In the genomic region with DNA sequence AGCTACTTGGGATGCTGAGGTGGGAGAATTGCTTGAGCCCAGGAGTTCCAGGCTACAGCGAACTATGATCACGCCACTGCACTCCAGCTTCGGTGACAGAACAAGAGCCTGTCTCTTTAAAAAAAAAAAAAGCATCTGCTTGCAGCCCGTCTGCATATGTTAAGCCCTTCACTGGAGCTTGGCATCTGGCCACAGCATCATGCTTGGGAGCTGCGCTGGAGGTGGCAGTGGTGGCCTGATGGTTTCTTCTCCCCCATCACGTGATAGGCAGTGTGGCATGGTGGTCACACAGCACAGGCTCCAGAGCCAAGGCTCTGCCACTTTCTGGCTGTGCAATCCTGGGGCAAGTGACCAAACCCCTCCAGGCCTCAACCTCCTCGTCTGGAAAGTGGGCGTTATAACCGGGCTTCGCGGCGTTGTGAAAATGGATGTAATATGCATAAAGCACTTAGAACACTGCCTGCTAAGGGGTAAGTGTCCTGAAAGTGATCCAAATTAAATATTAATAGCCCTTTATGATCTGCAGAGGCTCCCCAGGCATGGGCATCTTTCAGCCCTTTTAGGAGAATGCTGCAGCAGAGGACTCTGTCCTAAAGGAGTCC, we compare ENCODE assay signal across 17 cellular contexts. TPM values are rescaled to one million over a fixed set of nuclear protein-coding genes. Genes with fewer than 3 reads are reported as not detected.
DNase-seq lines count a peak whose midpoint lies in the region; ATAC-seq and TF ChIP-seq lines count a peak whose summit lies in the region.
"Had no signal": no experiment of that assay in that cellular context is flagged by ENCODE, and none has a peak within 500 bp of the region (broad histone marks: within the 10 kb centered on the region; RNA-seq: fewer than 3 reads in every experiment).

No MANE protein-coding gene starts in this region.

- peak overlapping the region in 1 of 5 experiments; percentile 46 for H3K4me3 Mint-ChIP-seq in brain
- H3K4me3 Mint-ChIP-seq: stimulated activated naive B cell treated with anti-CD40 and anti-IgM and Interleukin-4, amounts not matched to agents 10 μg/mL and 1 μg/mL and 100 μg/mL, for 72 hours; T-helper 17 cell had no signal

- peak overlapping the region in 3 of 5 experiments; percentile 41 to 97 (median 95) for H3K27ac Mint-ChIP-seq in brain
- H3K27ac Mint-ChIP-seq: stimulated activated naive B cell treated with anti-CD40 and anti-IgM and Interleukin-4, amounts not matched to agents 10 μg/mL and 1 μg/mL and 100 μg/mL, for 72 hours; T-helper 17 cell had no signal

- in situ Hi-C loops in G401 (cut with HindIII; ENCODE audit: low sequenced_read_pairs), result no loop called here

- no peaks in the 10 kb centered on the region for H3K27me3 Mint-ChIP-seq in brain
- H3K27me3 Mint-ChIP-seq: stimulated activated naive B cell treated with anti-CD40 and anti-IgM and Interleukin-4, amounts not matched to agents 10 μg/mL and 1 μg/mL and 100 μg/mL, for 72 hours; T-helper 17 cell had no signal

- peak; percentile 5 for DNase-seq in COLO668 (lab: John Stamatoyannopoulos, UW; ENCODE audit: unreplicated experiment)
- DNase-seq in G401 (ENCODE audit: low spot score), result peak; percentile 19
- DNase-seq in NCI-H2227 treated with DMSO at 0.1 percent for 48 hours (lab: John Stamatoyannopoulos, UW), result peak; percentile 16
- no peak for DNase-seq in NCI-H2081 (lab: John Stamatoyannopoulos, UW)
- DNase-seq in activated CD4-positive, alpha-beta T cell treated with anti-CD3 and anti-CD28 coated beads, Interleukin-2, amount 50 U/mL, for 48 hours, result no peak
- DNase-seq in NCI-H146 treated with DMSO at 0.1 percent for 48 hours (lab: John Stamatoyannopoulos, UW; ENCODE audit: unreplicated experiment), result no peak
- DNase-seq in left ventricle myocardium superior, result no peak
- DNase-seq: activated CD4-positive, CD25-positive, alpha-beta regulatory T cell treated with anti-CD3 and anti-CD28 coated beads, Interleukin-2, amount 50 U/mL, for 72 hours; activated CD8-positive, alpha-beta memory T cell treated with anti-CD3 and anti-CD28 coated beads, Interleukin-2, amount 50 U/mL, for 4 hours; hippocampal formation; nucleus accumbens; stimulated activated naive B cell treated with anti-CD40 and anti-IgM and Interleukin-4, amounts not matched to agents 10 μg/mL and 1 μg/mL and 100 μg/mL, for 72 hours; T-helper 17 cell had no signal

- no peaks in the 10 kb centered on the region for H3K9me3 Mint-ChIP-seq in brain
- H3K9me3 Mint-ChIP-seq: stimulated activated naive B cell treated with anti-CD40 and anti-IgM and Interleukin-4, amounts not matched to agents 10 μg/mL and 1 μg/mL and 100 μg/mL, for 72 hours had no signal

- ATAC-seq in left ventricle myocardium superior, result no peak
- ATAC-seq: esophagus mucosa; stimulated activated naive B cell treated with anti-CD40 and anti-IgM and Interleukin-4, amounts not matched to agents 10 μg/mL and 1 μg/mL and 100 μg/mL, for 72 hours; T-helper 17 cell had no signal

- peaks cover 32% of the 10 kb centered on the region for H3K4me1 Mint-ChIP-seq in brain
- H3K4me1 Mint-ChIP-seq: stimulated activated naive B cell treated with anti-CD40 and anti-IgM and Interleukin-4, amounts not matched to agents 10 μg/mL and 1 μg/mL and 100 μg/mL, for 72 hours; T-helper 17 cell had no signal

- TF ChIP-seq CTCF in brain (conservative IDR thresholded peaks at IDR 0.05), result no peak

- H3K36me3 Mint-ChIP-seq in brain, result peaks cover 84% of the 10 kb centered on the region

- intact Hi-C loops in left ventricle myocardium superior (cut with micrococcal nuclease), result no loop called here

RNA-seq across cellular contexts. Expression of gene MARK4, which starts 24.4 kb away (rescaled TPM):
- 19.2 and 23.6 TPM in 2 replicates for total RNA-seq in G401 (2014; rRNA removed; shearing (Covaris generic))
- polyA plus RNA-seq in brain (ENCODE audit: insufficient read depth, low read depth, low replicate concordance), result 58.8 TPM
- 26.2 TPM for total RNA-seq in left ventricle myocardium superior

RNA-seq across cellular contexts. Expression of gene EXOC3L2, which starts 30.3 kb away (rescaled TPM):
- total RNA-seq in G401 (2014; rRNA removed; shearing (Covaris generic)), result not detected in 2 replicates
- polyA plus RNA-seq in brain (ENCODE audit: insufficient read depth, low read depth, low replicate concordance), result 1.4 TPM
- 0.94 TPM for total RNA-seq in left ventricle myocardium superior
- total RNA-seq: RPMI7951 had no signal

RNA-seq across cellular contexts. Expression of gene CKM, which starts 47.2 kb away (rescaled TPM):
- 8.1 and 9.7 TPM in 2 replicates for total RNA-seq in G401 (2014; rRNA removed; shearing (Covaris generic))
- 6.1 TPM for polyA plus RNA-seq in brain (ENCODE audit: insufficient read depth, low read depth, low replicate concordance)
- total RNA-seq in left ventricle myocardium superior, result 6,589 TPM
- total RNA-seq: ascending aorta, T-helper 17 cell had no signal

Comparison
In these comparisons a context has a peak if more than half of its experiments do, and no peak if none do; other contexts are left out.
1. DNase-seq: peak in COLO668 (single experiment), G401 (single experiment) and NCI-H2227 treated with DMSO at 0.1 percent for 48 hours (single experiment); none in NCI-H2081 (0 of 2), activated CD4-positive, alpha-beta T cell treated with anti-CD3 and anti-CD28 coated beads, Interleukin-2, amount 50 U/mL, for 48 hours (0 of 2), NCI-H146 treated with DMSO at 0.1 percent for 48 hours (single experiment) and left ventricle myocardium superior (single experiment).
2. RNA of gene CKM, which starts 47.2 kb away (total RNA-seq): 6,589 TPM in left ventricle myocardium superior (single experiment); 8.1 to 9.7 TPM in G401; every median in the first group is over 100 times any median in the second.